16 cellular contexts compared by ENCODE assay signal in genomic region chr6:148720897-148721296, GRCh38. TPM values are rescaled to one million over a fixed set of nuclear protein-coding genes. Genes with fewer than 3 reads are reported as not detected.
DNase-seq lines count a peak whose midpoint lies in the region; ATAC-seq and TF ChIP-seq lines count a peak whose summit lies in the region.
"Had no signal": no experiment of that assay in that cellular context is flagged by ENCODE, and none has a peak within 500 bp of the region (broad histone marks: within the 10 kb centered on the region; RNA-seq: fewer than 3 reads in every experiment).

No MANE protein-coding gene starts in this region.

- no peaks in the 10 kb centered on the region for H3K27me3 ChIP-seq in osteoblast (ENCODE audit: insufficient read depth, low read length)
- H3K27me3 ChIP-seq: Peyer's patch had no signal

- no peaks in the 10 kb centered on the region for H4K20me1 ChIP-seq in osteoblast (ENCODE audit: insufficient read depth, low read length)

- H2AFZ ChIP-seq in osteoblast (ENCODE audit: low read length), result no peak overlapping the region

- peak overlapping the region; percentile 1 for H3K27ac ChIP-seq in osteoblast (ENCODE audit: low read depth, low read length)
- no peak overlapping the region for H3K27ac ChIP-seq in coronary artery
- H3K27ac ChIP-seq: A549, KMS-11, Peyer's patch had no signal

- no peaks in the 10 kb centered on the region for H3K79me2 ChIP-seq in osteoblast (ENCODE audit: insufficient read depth, low read length)

- peak; percentile 31 for ATAC-seq in esophagus mucosa
- no peak for ATAC-seq in HG02623 (IDR thresholded peaks at IDR 0.05; ENCODE audit: unreplicated experiment)
- no peak for ATAC-seq in HG03342 (IDR thresholded peaks at IDR 0.05; ENCODE audit: unreplicated experiment)
- ATAC-seq: A549, GM12878 had no signal

- no peaks in the 10 kb centered on the region for H3K9me3 ChIP-seq in osteoblast (ENCODE audit: low read depth, low read length)
- H3K9me3 ChIP-seq: A549, Caco-2, Peyer's patch had no signal

- peaks cover 26% of the 10 kb centered on the region for H3K4me1 ChIP-seq in osteoblast (ENCODE audit: insufficient read depth, low read length)
- H3K4me1 ChIP-seq: A549, Caco-2, Peyer's patch had no signal

- peak overlapping the region; percentile 47 for H3K4me2 ChIP-seq in osteoblast (ENCODE audit: insufficient read depth, low read length)
- H3K4me2 ChIP-seq: A549, KMS-11 had no signal

- DNase-seq in Daoy (ENCODE audit: low read depth) (peak; percentile 56), M059J (ENCODE audit: low read depth) (peak; percentile 57), osteoblast (ENCODE audit: insufficient read length, low spot score, missing footprints) (no peak), coronary artery (ENCODE audit: low spot score) (no peak), GOT3 (lab: John Stamatoyannopoulos, UW) (no peak)
- DNase-seq: Caco-2, NCI-H187 treated with DMSO at 0.1 percent for 48 hours, NCI-H510A treated with DMSO at 0.1 percent for 48 hours, Peyer's patch, Right ventricle myocardium superior had no signal

- TF ChIP-seq CTCF in osteoblast (IDR thresholded peaks at IDR 0.05; ENCODE audit: extremely low read depth, low read depth, low read length) (no peak), coronary artery (IDR thresholded peaks at IDR 0.05) (no peak)

- no peak overlapping the region for H3K4me3 ChIP-seq in osteoblast (ENCODE audit: insufficient read depth, low read length)
- H3K4me3 ChIP-seq in coronary artery, result no peak overlapping the region
- H3K4me3 ChIP-seq: A549, GM12878, Peyer's patch had no signal

- no peaks in the 10 kb centered on the region for H3K36me3 ChIP-seq in osteoblast (ENCODE audit: insufficient read depth, low read length)
- H3K36me3 ChIP-seq: Peyer's patch had no signal

RNA-seq across cellular contexts. Expression of gene UST, which starts 25.9 kb away (rescaled TPM):
- total RNA-seq in Daoy (2014; rRNA removed; shearing (Covaris generic)), result 12.1 and 13.6 TPM in 2 replicates
- total RNA-seq in M059J (2014; rRNA removed; shearing (Covaris generic)), result 11.3 and 14.4 TPM in 2 replicates
- total RNA-seq in esophagus mucosa (3.0 TPM), osteoblast (18.1 and 21.2 TPM in 2 replicates)
- total RNA-seq: Caco-2 had no signal

Comparison
In these comparisons a context has a peak if more than half of its experiments do, and no peak if none do; other contexts are left out.
1. DNase-seq: peak in Daoy (single experiment) and M059J (single experiment); none in osteoblast (single experiment), coronary artery (single experiment) and GOT3 (single experiment).